ENCODE assay signal across 16 cellular contexts in genomic region chr9:108186996-108187395, GRCh38.
DNase-seq lines count a peak whose midpoint lies in the region; ATAC-seq, FAIRE-seq and TF ChIP-seq lines count a peak whose summit lies in the region.
"Had no signal": no experiment of that assay in that cellular context is flagged by ENCODE, and none has a peak within 500 bp of the region (broad histone marks: within the 10 kb centered on the region; RNA-seq: fewer than 3 reads in every experiment).

No MANE protein-coding gene starts in this region.

- no peak for ATAC-seq in HG03432 (IDR thresholded peaks at IDR 0.05; ENCODE audit: unreplicated experiment)
- ATAC-seq in activated CD4-positive, alpha-beta T cell treated with anti-CD3 and anti-CD28 coated beads for 36 hours = no peak
- no peak for ATAC-seq in GM18870 (IDR thresholded peaks at IDR 0.05; ENCODE audit: unreplicated experiment)

- no peaks in the 10 kb centered on the region for H3K9me3 ChIP-seq in AG04450 (ENCODE audit: control insufficient read depth, insufficient read depth, low read length)
- H3K9me3 ChIP-seq: uterus had no signal

- H3K27me3 Mint-ChIP-seq in activated CD4-positive, alpha-beta T cell treated with anti-CD3 and anti-CD28 coated beads for 36 hours = no peaks in the 10 kb centered on the region
- H3K27me3 Mint-ChIP-seq: B cell had no signal

- H3K4me3 Mint-ChIP-seq in activated CD4-positive, alpha-beta T cell treated with anti-CD3 and anti-CD28 coated beads for 36 hours = no peak overlapping the region
- H3K4me3 Mint-ChIP-seq: B cell; T-helper 2 cell treated with Interferon-gamma antibody and Interleukin-4, amounts not matched to agents 5 μg/mL and 100 μg/mL, for 36 hours had no signal

- no peak overlapping the region for H3K27ac Mint-ChIP-seq in activated CD4-positive, alpha-beta T cell treated with anti-CD3 and anti-CD28 coated beads for 36 hours
- H3K27ac Mint-ChIP-seq: B cell; T-helper 2 cell treated with Interferon-gamma antibody and Interleukin-4, amounts not matched to agents 5 μg/mL and 100 μg/mL, for 36 hours had no signal

- POLR2A ChIA-PET in AG04450 (lab: Yijun Ruan, JAX) = no interaction called here
- POLR2A ChIA-PET in activated CD4-positive, alpha-beta T cell treated with anti-CD3 and anti-CD28 coated beads for 36 hours (lab: Charles Lee) = no interaction called here

- DNase-seq in AG04450 (ENCODE audit: low read depth, low spot score) (peak; percentile 16), RPMI7951 (ENCODE audit: low read depth) (peak; percentile 64), glomerular visceral epithelial cell (ENCODE audit: extremely low spot score) (peak; percentile 61), nucleus accumbens (lab: John Stamatoyannopoulos, UW) (peak in 33 of 56 donors; percentile 2 to 72 (median 22)), frontal cortex (ENCODE audit: low spot score in 2 of 2) (no peak)
- DNase-seq in activated CD4-positive, alpha-beta T cell treated with anti-CD3 and anti-CD28 coated beads for 36 hours = no peak
- DNase-seq: activated naive CD4-positive, alpha-beta T cell treated with anti-CD3 and anti-CD28 coated beads, Interleukin-2, amount 50 U/mL, for 16 hours; NCI-H446; small intestine had no signal

- no peaks in the 10 kb centered on the region for H3K9me3 Mint-ChIP-seq in activated CD4-positive, alpha-beta T cell treated with anti-CD3 and anti-CD28 coated beads for 36 hours (ENCODE audit: low read depth)
- H3K9me3 Mint-ChIP-seq: T-helper 2 cell treated with Interferon-gamma antibody and Interleukin-4, amounts not matched to agents 5 μg/mL and 100 μg/mL, for 36 hours had no signal

- no peaks in the 10 kb centered on the region for H3K27me3 ChIP-seq in AG04450 (ENCODE audit: control insufficient read depth, insufficient read depth, low read length)
- H3K27me3 ChIP-seq: Peyer's patch, uterus had no signal

- no peaks in the 10 kb centered on the region for H3K36me3 Mint-ChIP-seq in activated CD4-positive, alpha-beta T cell treated with anti-CD3 and anti-CD28 coated beads for 36 hours (ENCODE audit: low read depth)

- H3K4me3 ChIP-seq in AG04450 (ENCODE audit: low read depth, low read length) = no peak overlapping the region
- H3K4me3 ChIP-seq: dorsolateral prefrontal cortex, Peyer's patch, uterus had no signal

- intact Hi-C loops in activated CD4-positive, alpha-beta T cell treated with anti-CD3 and anti-CD28 coated beads for 36 hours (cut with DNase I, micrococcal nuclease) = no loop called here

- no peak for FAIRE-seq in frontal cortex (lab: Jason Lieb, UNC)
- FAIRE-seq: small intestine had no signal

- H3K27ac ChIP-seq in AG04450 (ENCODE audit: low read depth, low read length) = no peak overlapping the region
- H3K27ac ChIP-seq: dorsolateral prefrontal cortex, Peyer's patch, uterus had no signal

- no peak for TF ChIP-seq CTCF in AG04450 (IDR thresholded peaks at IDR 0.05; ENCODE audit: low read depth, low read length)

- CTCF ChIA-PET in AG04450 (lab: Charles Lee) = no interaction called here
- CTCF ChIA-PET in activated CD4-positive, alpha-beta T cell treated with anti-CD3 and anti-CD28 coated beads for 36 hours (lab: Charles Lee) = interaction anchor here (0.5 kb wide), 1 partner anchor 53 kb away, joined by 3 read pairs; no protein-coding TSS in a partner anchor

- no peaks in the 10 kb centered on the region for H3K4me1 Mint-ChIP-seq in activated CD4-positive, alpha-beta T cell treated with anti-CD3 and anti-CD28 coated beads for 36 hours
- H3K4me1 Mint-ChIP-seq: B cell had no signal

Comparison
In these comparisons a context has a peak if more than half of its experiments do, and no peak if none do; other contexts are left out.
1. DNase-seq: peak in AG04450 (single experiment), RPMI7951 (single experiment), glomerular visceral epithelial cell (single experiment) and nucleus accumbens (33 of 56); none in activated CD4-positive, alpha-beta T cell treated with anti-CD3 and anti-CD28 coated beads for 36 hours (single experiment) and frontal cortex (0 of 2).